In genomic region chr3:194483850-194484249, GRCh38 we compare ENCODE assay signal across 27 cellular contexts. TPM values are rescaled to one million over a fixed set of nuclear protein-coding genes. Genes with fewer than 3 reads are reported as not detected.
DNase-seq lines count a peak whose midpoint lies in the region; ATAC-seq and TF ChIP-seq lines count a peak whose summit lies in the region.
"Had no signal": no experiment of that assay in that cellular context is flagged by ENCODE, and none has a peak within 500 bp of the region (broad histone marks: within the 10 kb centered on the region; RNA-seq: fewer than 3 reads in every experiment).

No MANE protein-coding gene starts in this region.

- no peak overlapping the region for H3K9ac ChIP-seq in IMR-90 (ENCODE audit: low read depth, low read length)

- H3K27ac ChIP-seq in IMR-90 (ENCODE audit: insufficient read depth, low read length) (no peak overlapping the region), VCaP (peak overlapping the region; percentile 93)
- H3K27ac ChIP-seq: 22Rv1, colonic mucosa, foreskin keratinocyte, HL-60, sigmoid colon, testis, vagina had no signal

- no peak overlapping the region for H3K4ac ChIP-seq in IMR-90 (ENCODE audit: low read depth, low read length)

- H3K56ac ChIP-seq in IMR-90 (ENCODE audit: extremely low read depth, insufficient read depth, low read length): no peak overlapping the region

- peaks cover 39% of the 10 kb centered on the region for H4K20me1 ChIP-seq in IMR-90 (ENCODE audit: insufficient read depth, low read length)

- DNase-seq in NCI-H82 (lab: John Stamatoyannopoulos, UW) (peak; percentile 60), NCI-H82 treated with DMSO at 0.1 percent for 48 hours (lab: John Stamatoyannopoulos, UW; ENCODE audit: unreplicated experiment) (no peak), IMR-90 (no peak), kidney tubule cell (ENCODE audit: low spot score) (peak; percentile 30), SKM-1 (lab: John Stamatoyannopoulos, UW; ENCODE audit: unreplicated experiment) (no peak), HPDE6-E6E7 (ENCODE audit: extremely low spot score) (no peak)
- DNase-seq: activated CD4-positive, alpha-beta T cell treated with anti-CD3 and anti-CD28 coated beads for 48 hours; activated naive CD4-positive, alpha-beta T cell treated with Interleukin-2 at 50 U/mL for 16 hours; activated T-cell treated with anti-CD3 and anti-CD28 coated beads, Interleukin-2, amount 50 U/mL, for 72 hours; colonic mucosa; effector memory CD4-positive, alpha-beta T cell; foreskin keratinocyte; HFFc6; mesendoderm; NCI-H1092; NCI-H187; NCI-H2171; NCI-H524 treated with DMSO at 0.1 percent for 48 hours; sigmoid colon; stimulated activated naive CD4-positive, alpha-beta T cell treated with Interleukin-2 at 50 U/mL for 16 hours; T-helper 17 cell; testis had no signal

- H4K8ac ChIP-seq in IMR-90 (ENCODE audit: low read depth in 2 of 2, low read length in 2 of 2): no peak overlapping the region; a peak in 1 of 4 replicates

- no peak overlapping the region for H2BK15ac ChIP-seq in IMR-90 (ENCODE audit: low read depth, low read length)

- no peak overlapping the region for H2AFZ ChIP-seq in IMR-90 (replicated peaks; ENCODE audit: low read length, poor library complexity)

- ATAC-seq in IMR-90 (ENCODE audit: low read depth) (no peak), GM19467 (IDR thresholded peaks at IDR 0.05; ENCODE audit: unreplicated experiment) (no peak)
- ATAC-seq: activated T-cell treated with anti-CD3 and anti-CD28 coated beads, Interleukin-2, amount 50 U/mL, for 72 hours; foreskin keratinocyte; T-helper 17 cell had no signal

- H3K23ac ChIP-seq in IMR-90 (ENCODE audit: low read depth, low read length): peak overlapping the region; percentile 74; the same call in 1 of the 2 replicates

- TF ChIP-seq CTCF in IMR-90 (conservative IDR thresholded peaks at IDR 0.05; ENCODE audit: low read depth, low read length) (no peak), VCaP (conservative IDR thresholded peaks at IDR 0.05) (no peak)

- BruUV-seq in IMR-90 (replicated peaks; lab: Mats Ljungman, UMichigan): no TSS peak

- no peak for TF ChIP-seq RAD21 in IMR-90 (IDR thresholded peaks at IDR 0.05; ENCODE audit: low read length)

- no peak overlapping the region for H4K91ac ChIP-seq in IMR-90 (ENCODE audit: insufficient read depth, low read depth, low read length)

- dilution Hi-C loops in IMR-90 (cut with HindIII; ENCODE audit: low sequenced_read_pairs, unreplicated experiment): no loop called here

- H2BK5ac ChIP-seq in IMR-90 (ENCODE audit: low read depth, low read length, poor library complexity, severe bottlenecking): no peak overlapping the region

- H3K79me1 ChIP-seq in IMR-90 (ENCODE audit: low read depth in 1 of 2, low read length in 2 of 2): peaks cover 3 to 20% of the 10 kb centered on the region in 2 experiments; a peak in 3 of 4 replicates

- CTCF ChIA-PET in IMR-90 (lab: Yijun Ruan, JAX): interaction anchor here (1.0 to 3.5 kb wide), 3 partner anchors 11 to 111 kb away, joined by 3 to 9 read pairs (median 7); no protein-coding TSS in a partner anchor

- H4K5ac ChIP-seq in IMR-90 (ENCODE audit: low read depth, low read length): no peak overlapping the region

- H2AK9ac ChIP-seq in IMR-90 (replicated peaks; ENCODE audit: low read depth, low read length, poor library complexity): no peak overlapping the region

- no peak overlapping the region for H3K4me3 ChIP-seq in IMR-90 (ENCODE audit: insufficient read depth, low read depth, low read length)
- H3K4me3 ChIP-seq: colonic mucosa, sigmoid colon, testis, vagina had no signal

- peaks cover 19% of the 10 kb centered on the region for H3K4me1 ChIP-seq in IMR-90 (ENCODE audit: control insufficient read depth, insufficient read depth, low read length)

- H3K9me3 ChIP-seq in IMR-90 (ENCODE audit: control insufficient read depth, insufficient read depth, low read length): no peaks in the 10 kb centered on the region
- H3K9me3 ChIP-seq: colonic mucosa, sigmoid colon, testis, vagina had no signal

- no CpG with 5 or more reads among the region's 1 CpG for WGBS in IMR-90 (ENCODE audit: extremely low coverage in 2 of 2, insufficient read length in 1 of 2), 2 experiments

- H2BK120ac ChIP-seq in IMR-90 (ENCODE audit: low read depth, low read length): no peak overlapping the region

- no peak overlapping the region for H3K18ac ChIP-seq in IMR-90 (ENCODE audit: low read depth, low read length)

- no peak overlapping the region for H2BK20ac ChIP-seq in IMR-90 (ENCODE audit: low read depth, low read length)

- TF ChIP-seq POLR2A in IMR-90 (IDR thresholded peaks at IDR 0.05; ENCODE audit: low read depth, low read length): peak; percentile 41; the same call in 1 of the 2 replicates

- H3K9me1 ChIP-seq in IMR-90 (ENCODE audit: insufficient read depth, low read length): peaks cover 14% of the 10 kb centered on the region

- in situ Hi-C loops in IMR-90 (cut with MboI; ENCODE audit: low sequenced_read_pairs): loop anchor here (5.0 kb wide), 1 partner anchor 103 kb away; no protein-coding TSS in a partner anchor

- POLR2A ChIA-PET in IMR-90 (lab: Charles Lee; ENCODE audit: unreplicated experiment): interaction anchor here (1.3 kb wide), 1 partner anchor 65 kb away, joined by 3 read pairs; no protein-coding TSS in a partner anchor

- no peaks in the 10 kb centered on the region for H3K27me3 ChIP-seq in IMR-90 (ENCODE audit: control insufficient read depth, insufficient read depth, low read length)
- H3K27me3 ChIP-seq: colonic mucosa, foreskin keratinocyte, sigmoid colon, testis, vagina had no signal

- intact Hi-C loops in IMR-90 (cut with micrococcal nuclease): loop anchor here (2.0 kb wide), 1 partner anchor 89 kb away; no protein-coding TSS in a partner anchor

- H3K36me3 ChIP-seq in IMR-90 (ENCODE audit: control insufficient read depth, insufficient read depth, low read length): peaks cover 2% of the 10 kb centered on the region
- H3K36me3 ChIP-seq: colonic mucosa, sigmoid colon, vagina had no signal

- H3K4me2 ChIP-seq in IMR-90 (ENCODE audit: low read depth, low read length): peak overlapping the region; percentile 46

- H2AK5ac ChIP-seq in IMR-90 (ENCODE audit: low read depth, low read length): no peak overlapping the region

- H3K14ac ChIP-seq in IMR-90 (replicated peaks; ENCODE audit: low read depth, low read length): no peak overlapping the region

TF ChIP-seq in IMR-90, 13 proteins besides CTCF, POLR2A, EP300 and RAD21:
- TF ChIP-seq RCOR1 (IDR thresholded peaks at IDR 0.05; ENCODE audit: insufficient replicate concordance, low read length): no peak
- TF ChIP-seq BHLHE40 (IDR thresholded peaks at IDR 0.05; ENCODE audit: low read depth, low read length): no peak
- no peak for TF ChIP-seq MAFK (IDR thresholded peaks at IDR 0.05; ENCODE audit: low read depth, low read length)
- TF ChIP-seq SMC3 (IDR thresholded peaks at IDR 0.05; ENCODE audit: low read depth, low read length): no peak
- TF ChIP-seq CHD1 (IDR thresholded peaks at IDR 0.05; ENCODE audit: low read depth, low read length): no peak
- TF ChIP-seq FOS (IDR thresholded peaks at IDR 0.05; ENCODE audit: low read depth, low read length): no peak

RNA-seq across cellular contexts. Expression of gene ATP13A3, which starts 3.0 kb away (rescaled TPM):
- total RNA-seq in IMR-90 (2012; rRNA removed): 154 and 284 TPM in 2 replicates
- 37.5 and 48.1 TPM in 2 replicates for polyA plus RNA-seq in IMR-90 (2012; rRNA removed)
- polyA plus RNA-seq in IMR-90 (2012; cell fraction: cytosol; rRNA removed): 11.9 and 18.2 TPM in 2 replicates
- 8.3 and 70.9 TPM in 2 replicates for polyA plus RNA-seq in IMR-90 (2012; cell fraction: nucleus; rRNA removed; ENCODE audit: low replicate concordance)

Comparison
In these comparisons a context has a peak if more than half of its experiments do, and no peak if none do; other contexts are left out.
1. DNase-seq: peak in NCI-H82 (single experiment) and kidney tubule cell (single experiment); none in NCI-H82 treated with DMSO at 0.1 percent for 48 hours (single experiment), IMR-90 (single experiment), SKM-1 (single experiment) and HPDE6-E6E7 (single experiment).